ENCODE assay signal across 1 cellular context in the genomic region with DNA sequence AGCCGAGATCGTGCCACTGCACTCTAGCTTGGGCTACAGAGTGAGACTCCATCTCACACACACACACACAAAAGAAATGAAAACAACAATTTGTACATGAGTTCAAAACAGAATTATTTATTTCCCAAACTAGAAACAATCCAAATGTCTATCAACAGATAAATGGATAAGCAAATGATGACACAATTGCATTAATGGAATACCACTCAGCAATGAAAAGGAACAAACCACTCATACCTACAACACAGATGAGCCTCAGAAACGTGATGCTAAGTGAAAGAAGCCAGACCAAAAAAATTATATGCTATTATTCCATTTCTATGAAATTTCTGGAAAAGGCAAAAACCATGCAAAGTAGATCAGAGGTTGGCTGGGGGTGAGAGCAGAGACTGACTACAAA.
A peak's percentile ranks its signal among the peaks of the same experiment; 100 is the strongest.
TF ChIP-seq lines count a peak whose summit lies in the region.

No MANE protein-coding gene starts in this region.

TF ChIP-seq in K562, 482 proteins besides CTCF, POLR2A, EP300 and RAD21:
- TF ChIP-seq ZNF146 (CRISPR knock-in tag; IDR thresholded peaks at IDR 0.05; ENCODE audit: unreplicated experiment) (peak; percentile 45), ZNF217 (CRISPR knock-in tag; IDR thresholded peaks at IDR 0.05) (no peak)
